ENCODE assay signal across 8 cellular contexts in genomic region chr3:48662753-48663488, GRCh38. TPM values are rescaled to one million over a fixed set of nuclear protein-coding genes. Genes with fewer than 3 reads are reported as not detected.
DNase-seq lines count a peak whose midpoint lies in the region; ATAC-seq and TF ChIP-seq lines count a peak whose summit lies in the region.

A gene with protein sequence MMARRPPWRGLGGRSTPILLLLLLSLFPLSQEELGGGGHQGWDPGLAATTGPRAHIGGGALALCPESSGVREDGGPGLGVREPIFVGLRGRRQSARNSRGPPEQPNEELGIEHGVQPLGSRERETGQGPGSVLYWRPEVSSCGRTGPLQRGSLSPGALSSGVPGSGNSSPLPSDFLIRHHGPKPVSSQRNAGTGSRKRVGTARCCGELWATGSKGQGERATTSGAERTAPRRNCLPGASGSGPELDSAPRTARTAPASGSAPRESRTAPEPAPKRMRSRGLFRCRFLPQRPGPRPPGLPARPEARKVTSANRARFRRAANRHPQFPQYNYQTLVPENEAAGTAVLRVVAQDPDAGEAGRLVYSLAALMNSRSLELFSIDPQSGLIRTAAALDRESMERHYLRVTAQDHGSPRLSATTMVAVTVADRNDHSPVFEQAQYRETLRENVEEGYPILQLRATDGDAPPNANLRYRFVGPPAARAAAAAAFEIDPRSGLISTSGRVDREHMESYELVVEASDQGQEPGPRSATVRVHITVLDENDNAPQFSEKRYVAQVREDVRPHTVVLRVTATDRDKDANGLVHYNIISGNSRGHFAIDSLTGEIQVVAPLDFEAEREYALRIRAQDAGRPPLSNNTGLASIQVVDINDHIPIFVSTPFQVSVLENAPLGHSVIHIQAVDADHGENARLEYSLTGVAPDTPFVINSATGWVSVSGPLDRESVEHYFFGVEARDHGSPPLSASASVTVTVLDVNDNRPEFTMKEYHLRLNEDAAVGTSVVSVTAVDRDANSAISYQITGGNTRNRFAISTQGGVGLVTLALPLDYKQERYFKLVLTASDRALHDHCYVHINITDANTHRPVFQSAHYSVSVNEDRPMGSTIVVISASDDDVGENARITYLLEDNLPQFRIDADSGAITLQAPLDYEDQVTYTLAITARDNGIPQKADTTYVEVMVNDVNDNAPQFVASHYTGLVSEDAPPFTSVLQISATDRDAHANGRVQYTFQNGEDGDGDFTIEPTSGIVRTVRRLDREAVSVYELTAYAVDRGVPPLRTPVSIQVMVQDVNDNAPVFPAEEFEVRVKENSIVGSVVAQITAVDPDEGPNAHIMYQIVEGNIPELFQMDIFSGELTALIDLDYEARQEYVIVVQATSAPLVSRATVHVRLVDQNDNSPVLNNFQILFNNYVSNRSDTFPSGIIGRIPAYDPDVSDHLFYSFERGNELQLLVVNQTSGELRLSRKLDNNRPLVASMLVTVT (N-terminal part only) (minus strand): TSS chr3:48662886. CDS start chr3:48662634, 252 bp downstream.

- H3K4me3 ChIP-seq in effector memory CD4-positive, alpha-beta T cell (ENCODE audit: insufficient read depth, low read depth, low read length, poor library complexity, severe bottlenecking) = peak within 1 kb of the TSS; percentile 58
- H3K4me3 ChIP-seq in lower lobe of right lung = peak within 1 kb of the TSS; percentile 66

- peak within 1 kb of the TSS; percentile 62 for H3K27ac ChIP-seq in effector memory CD4-positive, alpha-beta T cell (ENCODE audit: insufficient read depth, low read length, poor library complexity, severe bottlenecking)
- peak within 1 kb of the TSS; percentile 77 for H3K27ac ChIP-seq in lower lobe of right lung

- no peaks in the 10 kb centered on the region for H3K36me3 ChIP-seq in effector memory CD4-positive, alpha-beta T cell (ENCODE audit: control insufficient read depth, insufficient read depth, low read length)
- no peaks in the 10 kb centered on the region for H3K36me3 ChIP-seq in lower lobe of right lung

- intact Hi-C loops in activated CD4-positive, alpha-beta T cell treated with anti-CD3 and anti-CD28 coated beads, Interleukin-2, amount 10 ng/mL, durations not matched to agents 24 days and 14 days (cut with micrococcal nuclease) = loop anchor here (2.0 kb wide), 1 partner anchor 54 kb away; the partner anchor contains the start of gene IP6K2
- intact Hi-C loops in lower lobe of right lung (cut with DNase I) = no loop called here

- H3K27ac Mint-ChIP-seq in activated CD4-positive, alpha-beta T cell treated with anti-CD3 and anti-CD28 coated beads, Interleukin-2, amount 10 ng/mL, durations not matched to agents 24 days and 14 days = peak within 1 kb of the TSS; percentile 98

- peak; percentile 75 for DNase-seq in activated naive CD4-positive, alpha-beta T cell treated with Interleukin-2 at 50 U/mL for 16 hours
- DNase-seq in activated naive CD4-positive, alpha-beta T cell (lab: John Stamatoyannopoulos, UW) = no peak
- DNase-seq in NCI-H2171 treated with DMSO at 0.1 percent for 48 hours (lab: John Stamatoyannopoulos, UW) = peak; percentile 78
- peak; percentile 91 for DNase-seq in activated CD4-positive, alpha-beta T cell treated with anti-CD3 and anti-CD28 coated beads, Interleukin-2, amount 10 ng/mL, durations not matched to agents 24 days and 14 days
- DNase-seq in effector memory CD4-positive, alpha-beta T cell = peak; percentile 36 to 60 (median 49)
- DNase-seq in lower lobe of right lung = peak; percentile 62
- DNase-seq in stimulated activated CD4-positive, alpha-beta T cell treated with anti-CD3 and anti-CD28 coated beads, Interleukin-4, amount 100 ng/mL, for 48 hours (ENCODE audit: low read depth in 2 of 2) = peak; percentile 54 to 62

- H3K4me1 ChIP-seq in effector memory CD4-positive, alpha-beta T cell (ENCODE audit: control insufficient read depth, insufficient read depth, low read length, poor library complexity, severe bottlenecking) = peaks cover 25% of the 10 kb centered on the region
- peaks cover 21% of the 10 kb centered on the region for H3K4me1 ChIP-seq in lower lobe of right lung

- peaks cover 11% of the 10 kb centered on the region for H3K4me1 Mint-ChIP-seq in activated CD4-positive, alpha-beta T cell treated with anti-CD3 and anti-CD28 coated beads, Interleukin-2, amount 10 ng/mL, durations not matched to agents 24 days and 14 days

- peak; percentile 49 to 61 for ATAC-seq in lower lobe of right lung
- ATAC-seq in HG03342 (IDR thresholded peaks at IDR 0.05; ENCODE audit: unreplicated experiment) = no peak

- H3K4me3 Mint-ChIP-seq in activated CD4-positive, alpha-beta T cell treated with anti-CD3 and anti-CD28 coated beads, Interleukin-2, amount 10 ng/mL, durations not matched to agents 24 days and 14 days = peak within 1 kb of the TSS; percentile 96

- peaks cover 9% of the 10 kb centered on the region for H3K27me3 Mint-ChIP-seq in activated CD4-positive, alpha-beta T cell treated with anti-CD3 and anti-CD28 coated beads, Interleukin-2, amount 10 ng/mL, durations not matched to agents 24 days and 14 days

- H3K9me3 ChIP-seq in effector memory CD4-positive, alpha-beta T cell (ENCODE audit: control insufficient read depth, low read length) = no peaks in the 10 kb centered on the region
- H3K9me3 ChIP-seq in lower lobe of right lung = no peaks in the 10 kb centered on the region

- TF ChIP-seq CTCF in lower lobe of right lung (IDR thresholded peaks at IDR 0.05) = no peak

- peaks cover 15% of the 10 kb centered on the region for H3K27me3 ChIP-seq in effector memory CD4-positive, alpha-beta T cell (replicated peaks; ENCODE audit: control insufficient read depth, insufficient read depth, low read length, poor library complexity, severe bottlenecking)
- H3K27me3 ChIP-seq in lower lobe of right lung (ENCODE audit: low read depth) = peaks cover 38% of the 10 kb centered on the region

- H3K36me3 Mint-ChIP-seq in activated CD4-positive, alpha-beta T cell treated with anti-CD3 and anti-CD28 coated beads, Interleukin-2, amount 10 ng/mL, durations not matched to agents 24 days and 14 days (ENCODE audit: low read depth) = peaks cover 6% of the 10 kb centered on the region

- no peaks in the 10 kb centered on the region for H3K9me3 Mint-ChIP-seq in activated CD4-positive, alpha-beta T cell treated with anti-CD3 and anti-CD28 coated beads, Interleukin-2, amount 10 ng/mL, durations not matched to agents 24 days and 14 days

RNA-seq across cellular contexts. Expression of the gene that starts here (rescaled TPM):
- 14.5 and 15.2 TPM in 2 replicates for total RNA-seq in activated CD4-positive, alpha-beta T cell treated with anti-CD3 and anti-CD28 coated beads, Interleukin-2, amount 10 ng/mL, durations not matched to agents 24 days and 14 days
- 1.0 TPM for total RNA-seq in lower lobe of right lung

Comparison
In these comparisons a context has a peak if more than half of its experiments do, and no peak if none do; other contexts are left out.
1. DNase-seq: peak in activated naive CD4-positive, alpha-beta T cell treated with Interleukin-2 at 50 U/mL for 16 hours (single experiment), NCI-H2171 treated with DMSO at 0.1 percent for 48 hours (single experiment), activated CD4-positive, alpha-beta T cell treated with anti-CD3 and anti-CD28 coated beads, Interleukin-2, amount 10 ng/mL, durations not matched to agents 24 days and 14 days (single experiment), effector memory CD4-positive, alpha-beta T cell (3 of 3), lower lobe of right lung (single experiment) and stimulated activated CD4-positive, alpha-beta T cell treated with anti-CD3 and anti-CD28 coated beads, Interleukin-4, amount 100 ng/mL, for 48 hours (2 of 2); none in activated naive CD4-positive, alpha-beta T cell (0 of 4).